In the genomic region with DNA sequence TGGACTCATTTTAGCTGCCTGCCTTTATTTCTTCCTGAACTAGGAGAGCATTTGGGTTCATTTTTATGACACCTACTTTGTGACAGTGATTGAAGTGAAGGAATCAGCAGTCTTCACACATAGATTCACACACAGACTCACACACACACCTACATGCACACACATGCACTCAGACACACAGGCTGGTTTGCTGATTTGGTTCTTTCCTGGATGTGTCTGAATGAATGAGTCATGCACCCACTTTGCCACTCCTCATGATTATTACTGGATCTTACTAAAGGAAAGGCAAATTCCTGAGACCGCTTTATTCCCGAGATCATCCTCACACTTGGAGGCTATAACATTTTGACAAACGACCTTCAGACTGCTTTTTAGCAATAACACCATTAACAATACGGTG, we compare ENCODE assay signal across 1 cellular context.
TF ChIP-seq lines count a peak whose summit lies in the region.

No MANE protein-coding gene starts in this region.

TF ChIP-seq in HCT116, 20 proteins besides CTCF, POLR2A, EP300 and RAD21 (continued from another document):
- TF ChIP-seq REST (IDR thresholded peaks at IDR 0.05; ENCODE audit: low read depth) (no peak), ATF3 (IDR thresholded peaks at IDR 0.05) (no peak), MAX (IDR thresholded peaks at IDR 0.05) (0 out of 2 replicates have a peak, but pooled peaks have one; percentile 27), SP1 (IDR thresholded peaks at IDR 0.05; ENCODE audit: low read depth) (0 out of 2 replicates have a peak, but pooled peaks have one; percentile 9), JUND (IDR thresholded peaks at IDR 0.05) (peak; percentile 54; the same call in 1 of the 2 replicates), YY1 (IDR thresholded peaks at IDR 0.05; ENCODE audit: extremely low read depth, insufficient replicate concordance, low read depth, low read length) (no peak), ELF1 (IDR thresholded peaks at IDR 0.05; ENCODE audit: borderline replicate concordance, low read depth) (no peak)
